Comparison of ENCODE assay signal across 28 cellular contexts in the genomic region with DNA sequence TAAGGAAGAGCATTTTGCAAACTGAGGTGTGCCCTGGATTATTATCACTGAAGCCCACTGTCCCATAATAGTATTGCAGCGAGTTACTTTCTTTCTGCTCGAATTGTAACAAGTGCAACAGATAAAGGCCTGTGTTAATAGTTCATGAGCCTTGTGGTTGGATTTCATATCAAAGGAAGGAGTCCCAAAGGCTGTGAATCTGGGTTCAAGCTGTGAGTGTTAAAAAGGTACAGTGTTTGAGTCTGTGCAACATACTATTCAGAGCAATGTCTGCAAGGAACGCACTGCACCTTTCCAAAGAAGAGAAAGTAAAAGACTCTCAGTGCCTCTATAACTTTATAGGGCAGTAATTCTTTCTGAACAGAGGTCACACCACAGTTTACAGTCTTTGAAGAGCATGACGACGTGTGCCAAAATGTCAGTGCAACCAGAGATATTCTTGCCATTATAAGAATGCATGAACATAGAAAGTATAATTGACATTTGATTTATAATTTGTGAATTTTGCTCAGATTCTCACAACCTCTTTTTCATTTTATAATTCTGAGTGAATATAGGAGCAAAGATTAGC.
DNase-seq lines count a peak whose midpoint lies in the region; ATAC-seq, FAIRE-seq and TF ChIP-seq lines count a peak whose summit lies in the region.
"Had no signal": no experiment of that assay in that cellular context is flagged by ENCODE, and none has a peak within 500 bp of the region (broad histone marks: within the 10 kb centered on the region; RNA-seq: fewer than 3 reads in every experiment).

No MANE protein-coding gene starts in this region.

- H3K36me3 ChIP-seq in BLaER1 (no peaks in the 10 kb centered on the region), K562 (ENCODE audit: control insufficient read depth, insufficient read depth, low read length) (no peaks in the 10 kb centered on the region), rectal smooth muscle tissue (ENCODE audit: control insufficient read depth, insufficient read depth, low read length) (no peaks in the 10 kb centered on the region), MM.1S (replicated peaks; ENCODE audit: insufficient read depth, low read length) (no peaks in the 10 kb centered on the region), A673 (ENCODE audit: insufficient read depth, low read length, poor library complexity, severe bottlenecking) (no peaks in the 10 kb centered on the region)
- H3K36me3 ChIP-seq: adrenal gland, suprapubic skin had no signal

- H3K27me3 ChIP-seq in BLaER1 (no peaks in the 10 kb centered on the region), K562 (ENCODE audit: control insufficient read depth in 2 of 2, insufficient read depth in 2 of 2, low read length in 2 of 2) (no peaks in the 10 kb centered on the region), rectal smooth muscle tissue (ENCODE audit: control insufficient read depth, insufficient read depth, low read length) (no peaks in the 10 kb centered on the region), MM.1S (replicated peaks; ENCODE audit: insufficient read depth, low read length) (no peaks in the 10 kb centered on the region), A673 (replicated peaks; ENCODE audit: insufficient read depth, low read depth, low read length, poor library complexity) (no peaks in the 10 kb centered on the region)
- H3K27me3 ChIP-seq: adrenal gland, suprapubic skin had no signal

- WGBS in K562 (ENCODE audit: insufficient coverage, low coverage, missing lambda C conversion rate) = 62% methylated on average over 5 of the region's 5 CpGs

- TF ChIP-seq RAD21 in K562 (CRISPR knock-in tag; conservative IDR thresholded peaks at IDR 0.05 in 1 of 2, IDR thresholded peaks at IDR 0.05 in 1 of 2) = no peak

- ATAC-seq in K562 (no peak), left colon (peak; percentile 93)
- ATAC-seq: activated CD8-positive, alpha-beta T cell treated with anti-CD3 and anti-CD28 coated beads, Interleukin-2, amount 10 ng/mL, durations not matched to agents 7 days and 5 days; left ventricle myocardium superior; Panc1; psoas muscle; stimulated activated naive B cell treated with anti-CD40 and anti-IgM and Interleukin-4, amounts not matched to agents 10 μg/mL and 1 μg/mL and 100 μg/mL, for 72 hours had no signal

- H3K4me3 ChIP-seq in BLaER1 (no peak overlapping the region), K562 (no peak overlapping the region), rectal smooth muscle tissue (ENCODE audit: low read length) (no peak overlapping the region), MM.1S (ENCODE audit: low read length) (no peak overlapping the region), A673 (ENCODE audit: low read depth, low read length, poor library complexity, severe bottlenecking) (no peak overlapping the region)
- H3K4me3 ChIP-seq: adrenal gland, psoas muscle, suprapubic skin had no signal

- TF ChIP-seq CTCF in K562 (IDR thresholded peaks at IDR 0.05 in 2 of 3, conservative IDR thresholded peaks at IDR 0.05 in 1 of 3; ENCODE audit: insufficient read depth in 2 of 3, low read depth in 1 of 3, low read length in 3 of 3) (no peak), MM.1S (IDR thresholded peaks at IDR 0.05; ENCODE audit: low read length) (no peak), A673 (conservative IDR thresholded peaks at IDR 0.05; ENCODE audit: low read depth, low read length) (no peak)

- H3K79me2 ChIP-seq in K562 (ENCODE audit: control insufficient read depth, insufficient read depth, low read length) = no peaks in the 10 kb centered on the region
- no peaks in the 10 kb centered on the region for H3K79me2 ChIP-seq in MM.1S (ENCODE audit: low read length)

- FAIRE-seq in K562 (lab: Jason Lieb, UNC) = no peak
- FAIRE-seq: A204.1, D721Med had no signal

- H3K9me3 ChIP-seq in BLaER1 (0 out of 2 replicates have a peak, but pooled peaks cover 8% of the 10 kb centered on the region), K562 (replicated peaks; ENCODE audit: control insufficient read depth, insufficient read depth, low read depth, low read length) (no peaks in the 10 kb centered on the region), MM.1S (replicated peaks; ENCODE audit: insufficient read depth, low read length) (no peaks in the 10 kb centered on the region), A673 (ENCODE audit: low read depth, low read length, poor library complexity, severe bottlenecking) (no peaks in the 10 kb centered on the region)
- H3K9me3 ChIP-seq: adrenal gland, psoas muscle, suprapubic skin had no signal

- H4K20me1 ChIP-seq in BLaER1 (no peaks in the 10 kb centered on the region), K562 (replicated peaks; ENCODE audit: control insufficient read depth, insufficient read depth, low read length) (no peaks in the 10 kb centered on the region), MM.1S (ENCODE audit: insufficient read depth, low read length) (no peaks in the 10 kb centered on the region)

- no peak for TF ChIP-seq EP300 in K562 (IDR thresholded peaks at IDR 0.05; ENCODE audit: low read length)

- intact Hi-C loops in K562 (cut with micrococcal nuclease) = no loop called here
- intact Hi-C loops in left colon (cut with DNase I, micrococcal nuclease) = no loop called here
- intact Hi-C loops in A673 (cut with micrococcal nuclease; ENCODE audit: unreplicated experiment) = no loop called here

- BruUV-seq in K562 (replicated peaks; lab: Mats Ljungman, UMichigan) (no TSS peak), A673 (replicated peaks; lab: Mats Ljungman, UMichigan) (no TSS peak)

- no peaks in the 10 kb centered on the region for H3F3A ChIP-seq in MM.1S (ENCODE audit: insufficient read depth, low read length)

- in situ Hi-C loops in K562 (cut with MboI) = no loop called here

- H3K9me2 ChIP-seq in MM.1S (replicated peaks; ENCODE audit: insufficient read depth, low read length) = no peaks in the 10 kb centered on the region

- no peaks in the 10 kb centered on the region for H3K9me1 ChIP-seq in K562 (ENCODE audit: control insufficient read depth, insufficient read depth, low read length)

- no peak for DNase-seq in K562 (ENCODE audit: extremely low read depth in 1 of 4, low spot score in 3 of 4)
- DNase-seq in left colon = peak in 1 of 2 donors; percentile 19
- no peak for DNase-seq in MM.1S
- DNase-seq in NCI-H69 (lab: John Stamatoyannopoulos, UW) = no peak
- DNase-seq in foreskin melanocyte = no peak
- DNase-seq in A673 (ENCODE audit: low spot score) = no peak
- DNase-seq: activated CD4-positive, alpha-beta T cell treated with anti-CD3 and anti-CD28 coated beads for 1 hour; activated CD8-positive, alpha-beta T cell treated with anti-CD3 and anti-CD28 coated beads, Interleukin-2, amount 10 ng/mL, durations not matched to agents 7 days and 5 days; activated naive CD4-positive, alpha-beta T cell treated with anti-CD3 and anti-CD28 coated beads, Interleukin-2, amount 10 ng/mL, durations not matched to agents 7 days and 5 days; adrenal gland; CD4-positive, alpha-beta T cell; DND-41; hypothalamus; left ventricle myocardium superior; naive B cell; NCI-H1092 treated with DMSO at 0.1 percent for 48 hours; NCI-H1694 treated with DMSO at 0.1 percent for 48 hours; NCI-H526 treated with DMSO at 0.1 percent for 48 hours; nucleus accumbens; psoas muscle; SHP77; stimulated activated naive B cell treated with anti-CD40 and anti-IgM and Interleukin-4, amounts not matched to agents 10 μg/mL and 1 μg/mL and 100 μg/mL, for 72 hours had no signal

- no peak for TF ChIP-seq POLR2A in K562 (conservative IDR thresholded peaks at IDR 0.05)

- CTCF ChIA-PET in K562 (lab: Yijun Ruan, JAX; ENCODE audit: low intra/inter-chr PET ratio) = no interaction called here
- CTCF ChIA-PET in A673 (lab: Charles Lee) = no interaction called here

- H3K9ac ChIP-seq in BLaER1 (no peak overlapping the region), K562 (ENCODE audit: insufficient read depth in 1 of 2, low read depth in 2 of 2, low read length in 2 of 2) (no peak overlapping the region), rectal smooth muscle tissue (ENCODE audit: low read length) (no peak overlapping the region), MM.1S (ENCODE audit: low read length) (no peak overlapping the region)

- H3K27ac ChIP-seq in BLaER1 = no peak overlapping the region; the same call in 1 of the 2 replicates
- no peak overlapping the region for H3K27ac ChIP-seq in K562 (ENCODE audit: extremely low read depth, low read depth, low read length)
- peak overlapping the region; percentile 58 for H3K27ac ChIP-seq in rectal smooth muscle tissue (ENCODE audit: low read depth, low read length)
- no peak overlapping the region for H3K27ac ChIP-seq in MM.1S (ENCODE audit: low read length)
- no peak overlapping the region for H3K27ac ChIP-seq in A673 (ENCODE audit: low read depth, low read length, poor library complexity, severe bottlenecking)
- H3K27ac ChIP-seq: adrenal gland, psoas muscle, suprapubic skin had no signal

- H3K4me2 ChIP-seq in BLaER1 = peak overlapping the region; percentile 87
- H3K4me2 ChIP-seq in K562 (ENCODE audit: insufficient read depth, low read length) = no peak overlapping the region
- H3K4me2 ChIP-seq in MM.1S (ENCODE audit: low read depth, low read length) = no peak overlapping the region

- H3K4me1 ChIP-seq in BLaER1 (peaks cover 98% of the 10 kb centered on the region), K562 (replicated peaks in 1 of 2; ENCODE audit: control insufficient read depth in 2 of 2, insufficient read depth in 2 of 2, low read length in 2 of 2) (peaks cover 0 to 12% of the 10 kb centered on the region in 2 experiments; a peak in 2 of 5 replicates), rectal smooth muscle tissue (ENCODE audit: control insufficient read depth, insufficient read depth, low read length) (peaks cover 19% of the 10 kb centered on the region), MM.1S (ENCODE audit: low read length) (peaks cover 11% of the 10 kb centered on the region), A673 (ENCODE audit: insufficient read depth, low read length, poor library complexity, severe bottlenecking) (no peaks in the 10 kb centered on the region)
- H3K4me1 ChIP-seq: psoas muscle had no signal

- H2AFZ ChIP-seq in K562 (ENCODE audit: low read depth, low read length) = 0 out of 2 replicates have a peak overlapping the region, but pooled peaks have one; percentile 25
- no peak overlapping the region for H2AFZ ChIP-seq in MM.1S (ENCODE audit: low read length)

- POLR2A ChIA-PET in K562 (lab: Yijun Ruan, JAX) = interaction anchor here (1.2 to 2.2 kb wide), 2 partner anchors 10 to 13 kb away, joined by 4 to 6 read pairs; no protein-coding TSS in a partner anchor
- POLR2A ChIA-PET in A673 (lab: Charles Lee; ENCODE audit: low non-redundant PET) = no interaction called here

TF ChIP-seq in K562, 482 proteins besides CTCF, POLR2A, EP300 and RAD21 (continues in another document):
- TF ChIP-seq EWSR1 (IDR thresholded peaks at IDR 0.05; ENCODE audit: borderline replicate concordance, low read depth, partially characterized antibody) (no peak), HES1 (IDR thresholded peaks at IDR 0.05; ENCODE audit: low read depth) (no peak), ZNF431 (CRISPR knock-in tag; IDR thresholded peaks at IDR 0.05) (no peak), SIRT6 (IDR thresholded peaks at IDR 0.05; ENCODE audit: low read depth, low read length) (no peak)
